ENCODE assay signal across 1 cellular context in the genomic region with DNA sequence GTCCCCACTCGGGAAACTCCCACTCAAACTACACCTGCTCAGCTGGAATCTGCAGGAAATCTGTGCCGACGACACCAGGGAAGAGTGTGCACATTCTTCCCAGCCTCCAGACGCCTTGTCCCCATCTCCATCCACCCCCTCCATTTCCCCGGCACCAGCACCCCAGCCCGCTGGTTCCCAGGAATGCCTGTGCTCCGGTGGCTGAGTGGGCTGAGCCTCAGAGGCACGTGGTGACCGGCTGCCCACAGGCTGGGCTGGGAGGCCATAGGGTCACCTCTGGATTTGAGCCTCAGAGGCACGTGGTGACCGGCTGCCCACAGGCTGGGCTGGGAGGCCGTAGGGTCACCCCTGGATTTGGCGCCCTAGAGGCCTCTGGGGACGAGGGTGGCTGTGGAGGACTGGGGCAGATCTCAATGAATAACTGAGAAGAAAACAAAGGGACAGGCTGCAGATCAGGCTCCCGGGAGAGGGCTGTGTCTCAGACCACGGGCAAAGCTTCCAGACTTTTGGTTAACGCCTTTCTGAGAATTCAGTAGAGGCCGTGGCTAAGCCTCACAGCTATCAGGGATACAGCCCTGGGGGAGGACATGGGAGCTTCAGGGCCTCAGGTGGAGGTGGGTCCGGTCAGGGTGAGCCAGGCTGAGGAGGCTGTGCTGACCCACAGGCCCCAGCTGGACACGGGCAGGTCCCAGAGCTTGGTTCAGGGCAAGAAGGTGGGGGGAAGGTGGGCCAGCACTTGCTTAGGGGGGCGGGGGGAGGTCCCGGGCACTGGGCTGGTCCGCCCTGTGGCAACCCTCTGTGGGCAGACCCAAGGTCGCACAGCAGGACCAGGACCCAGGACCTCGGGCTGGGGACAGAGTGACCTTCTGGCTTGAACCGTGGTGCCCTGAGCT.
TF ChIP-seq lines count a peak whose summit lies in the region.

No MANE protein-coding gene starts in this region.

TF ChIP-seq in K562, 482 proteins besides CTCF, POLR2A, EP300 and RAD21:
- TF ChIP-seq, protein P1, sequence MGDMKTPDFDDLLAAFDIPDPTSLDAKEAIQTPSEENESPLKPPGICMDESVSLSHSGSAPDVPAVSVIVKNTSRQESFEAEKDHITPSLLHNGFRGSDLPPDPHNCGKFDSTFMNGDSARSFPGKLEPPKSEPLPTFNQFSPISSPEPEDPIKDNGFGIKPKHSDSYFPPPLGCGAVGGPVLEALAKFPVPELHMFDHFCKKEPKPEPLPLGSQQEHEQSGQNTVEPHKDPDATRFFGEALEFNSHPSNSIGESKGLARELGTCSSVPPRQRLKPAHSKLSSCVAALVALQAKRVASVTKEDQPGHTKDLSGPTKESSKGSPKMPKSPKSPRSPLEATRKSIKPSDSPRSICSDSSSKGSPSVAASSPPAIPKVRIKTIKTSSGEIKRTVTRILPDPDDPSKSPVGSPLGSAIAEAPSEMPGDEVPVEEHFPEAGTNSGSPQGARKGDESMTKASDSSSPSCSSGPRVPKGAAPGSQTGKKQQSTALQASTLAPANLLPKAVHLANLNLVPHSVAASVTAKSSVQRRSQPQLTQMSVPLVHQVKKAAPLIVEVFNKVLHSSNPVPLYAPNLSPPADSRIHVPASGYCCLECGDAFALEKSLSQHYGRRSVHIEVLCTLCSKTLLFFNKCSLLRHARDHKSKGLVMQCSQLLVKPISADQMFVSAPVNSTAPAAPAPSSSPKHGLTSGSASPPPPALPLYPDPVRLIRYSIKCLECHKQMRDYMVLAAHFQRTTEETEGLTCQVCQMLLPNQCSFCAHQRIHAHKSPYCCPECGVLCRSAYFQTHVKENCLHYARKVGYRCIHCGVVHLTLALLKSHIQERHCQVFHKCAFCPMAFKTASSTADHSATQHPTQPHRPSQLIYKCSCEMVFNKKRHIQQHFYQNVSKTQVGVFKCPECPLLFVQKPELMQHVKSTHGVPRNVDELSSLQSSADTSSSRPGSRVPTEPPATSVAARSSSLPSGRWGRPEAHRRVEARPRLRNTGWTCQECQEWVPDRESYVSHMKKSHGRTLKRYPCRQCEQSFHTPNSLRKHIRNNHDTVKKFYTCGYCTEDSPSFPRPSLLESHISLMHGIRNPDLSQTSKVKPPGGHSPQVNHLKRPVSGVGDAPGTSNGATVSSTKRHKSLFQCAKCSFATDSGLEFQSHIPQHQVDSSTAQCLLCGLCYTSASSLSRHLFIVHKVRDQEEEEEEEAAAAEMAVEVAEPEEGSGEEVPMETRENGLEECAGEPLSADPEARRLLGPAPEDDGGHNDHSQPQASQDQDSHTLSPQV (IDR thresholded peaks at IDR 0.05): peak; percentile 45; the same call in 1 of the 2 replicates
- TF ChIP-seq ZNF263 (CRISPR knock-in tag; IDR thresholded peaks at IDR 0.05; ENCODE audit: borderline replicate concordance) (peak; percentile 60; the same call in 1 of the 2 replicates), USF2 (CRISPR knock-in tag; IDR thresholded peaks at IDR 0.05) (0 out of 2 replicates have a peak, but pooled peaks have one; percentile 25), BHLHE40 (IDR thresholded peaks at IDR 0.05; ENCODE audit: low read length) (0 out of 2 replicates have a peak, but pooled peaks have one; percentile 20), L3MBTL2 (IDR thresholded peaks at IDR 0.05) (peak; percentile 93), ZNF766 (CRISPR knock-in tag; conservative IDR thresholded peaks at IDR 0.05) (no peak), HDAC3 (IDR thresholded peaks at IDR 0.05; ENCODE audit: borderline replicate concordance, partially characterized antibody) (no peak), ZSCAN29 (IDR thresholded peaks at IDR 0.05) (no peak), ZNF212 (CRISPR knock-in tag; IDR thresholded peaks at IDR 0.05) (no peak), SMAD4 (CRISPR knock-in tag; conservative IDR thresholded peaks at IDR 0.05) (peak; percentile 48; the same call in 1 of the 2 replicates), CTBP1 (IDR thresholded peaks at IDR 0.05; ENCODE audit: borderline replicate concordance) (no peak), KDM1A (IDR thresholded peaks at IDR 0.05) (peak; percentile 20 to 51; a peak in 2 of 4 replicates), E2F6 (IDR thresholded peaks at IDR 0.05; ENCODE audit: borderline replicate concordance in 1 of 2, extremely low read depth in 1 of 2, insufficient read depth in 1 of 2, insufficient read length in 1 of 2, low read depth in 1 of 2, low read length in 1 of 2, poor library complexity in 1 of 2, severe bottlenecking in 1 of 2) (peak; percentile 41 to 43), HLTF (IDR thresholded peaks at IDR 0.05) (no peak), MNT (conservative IDR thresholded peaks at IDR 0.05) (peak in 1 of 2 experiments; percentile 63; a peak in 1 of 4 replicates), PHB (CRISPR knock-in tag; IDR thresholded peaks at IDR 0.05) (no peak), PCBP1 (IDR thresholded peaks at IDR 0.05; ENCODE audit: low read depth, low read length, poor library complexity, severe bottlenecking) (no peak), USF1 (CRISPR knock-in tag; IDR thresholded peaks at IDR 0.05) (peak; percentile 63)
- TF ChIP-seq, protein P2, sequence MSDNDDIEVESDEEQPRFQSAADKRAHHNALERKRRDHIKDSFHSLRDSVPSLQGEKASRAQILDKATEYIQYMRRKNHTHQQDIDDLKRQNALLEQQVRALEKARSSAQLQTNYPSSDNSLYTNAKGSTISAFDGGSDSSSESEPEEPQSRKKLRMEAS (CRISPR knock-in tag; IDR thresholded peaks at IDR 0.05): peak; percentile 61
- TF ChIP-seq, protein P3, sequence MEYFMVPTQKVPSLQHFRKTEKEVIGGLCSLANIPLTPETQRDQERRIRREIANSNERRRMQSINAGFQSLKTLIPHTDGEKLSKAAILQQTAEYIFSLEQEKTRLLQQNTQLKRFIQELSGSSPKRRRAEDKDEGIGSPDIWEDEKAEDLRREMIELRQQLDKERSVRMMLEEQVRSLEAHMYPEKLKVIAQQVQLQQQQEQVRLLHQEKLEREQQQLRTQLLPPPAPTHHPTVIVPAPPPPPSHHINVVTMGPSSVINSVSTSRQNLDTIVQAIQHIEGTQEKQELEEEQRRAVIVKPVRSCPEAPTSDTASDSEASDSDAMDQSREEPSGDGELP (CRISPR knock-in tag; IDR thresholded peaks at IDR 0.05; ENCODE audit: borderline replicate concordance): peak; percentile 32; the same call in 1 of the 2 replicates
- TF ChIP-seq, protein P4, sequence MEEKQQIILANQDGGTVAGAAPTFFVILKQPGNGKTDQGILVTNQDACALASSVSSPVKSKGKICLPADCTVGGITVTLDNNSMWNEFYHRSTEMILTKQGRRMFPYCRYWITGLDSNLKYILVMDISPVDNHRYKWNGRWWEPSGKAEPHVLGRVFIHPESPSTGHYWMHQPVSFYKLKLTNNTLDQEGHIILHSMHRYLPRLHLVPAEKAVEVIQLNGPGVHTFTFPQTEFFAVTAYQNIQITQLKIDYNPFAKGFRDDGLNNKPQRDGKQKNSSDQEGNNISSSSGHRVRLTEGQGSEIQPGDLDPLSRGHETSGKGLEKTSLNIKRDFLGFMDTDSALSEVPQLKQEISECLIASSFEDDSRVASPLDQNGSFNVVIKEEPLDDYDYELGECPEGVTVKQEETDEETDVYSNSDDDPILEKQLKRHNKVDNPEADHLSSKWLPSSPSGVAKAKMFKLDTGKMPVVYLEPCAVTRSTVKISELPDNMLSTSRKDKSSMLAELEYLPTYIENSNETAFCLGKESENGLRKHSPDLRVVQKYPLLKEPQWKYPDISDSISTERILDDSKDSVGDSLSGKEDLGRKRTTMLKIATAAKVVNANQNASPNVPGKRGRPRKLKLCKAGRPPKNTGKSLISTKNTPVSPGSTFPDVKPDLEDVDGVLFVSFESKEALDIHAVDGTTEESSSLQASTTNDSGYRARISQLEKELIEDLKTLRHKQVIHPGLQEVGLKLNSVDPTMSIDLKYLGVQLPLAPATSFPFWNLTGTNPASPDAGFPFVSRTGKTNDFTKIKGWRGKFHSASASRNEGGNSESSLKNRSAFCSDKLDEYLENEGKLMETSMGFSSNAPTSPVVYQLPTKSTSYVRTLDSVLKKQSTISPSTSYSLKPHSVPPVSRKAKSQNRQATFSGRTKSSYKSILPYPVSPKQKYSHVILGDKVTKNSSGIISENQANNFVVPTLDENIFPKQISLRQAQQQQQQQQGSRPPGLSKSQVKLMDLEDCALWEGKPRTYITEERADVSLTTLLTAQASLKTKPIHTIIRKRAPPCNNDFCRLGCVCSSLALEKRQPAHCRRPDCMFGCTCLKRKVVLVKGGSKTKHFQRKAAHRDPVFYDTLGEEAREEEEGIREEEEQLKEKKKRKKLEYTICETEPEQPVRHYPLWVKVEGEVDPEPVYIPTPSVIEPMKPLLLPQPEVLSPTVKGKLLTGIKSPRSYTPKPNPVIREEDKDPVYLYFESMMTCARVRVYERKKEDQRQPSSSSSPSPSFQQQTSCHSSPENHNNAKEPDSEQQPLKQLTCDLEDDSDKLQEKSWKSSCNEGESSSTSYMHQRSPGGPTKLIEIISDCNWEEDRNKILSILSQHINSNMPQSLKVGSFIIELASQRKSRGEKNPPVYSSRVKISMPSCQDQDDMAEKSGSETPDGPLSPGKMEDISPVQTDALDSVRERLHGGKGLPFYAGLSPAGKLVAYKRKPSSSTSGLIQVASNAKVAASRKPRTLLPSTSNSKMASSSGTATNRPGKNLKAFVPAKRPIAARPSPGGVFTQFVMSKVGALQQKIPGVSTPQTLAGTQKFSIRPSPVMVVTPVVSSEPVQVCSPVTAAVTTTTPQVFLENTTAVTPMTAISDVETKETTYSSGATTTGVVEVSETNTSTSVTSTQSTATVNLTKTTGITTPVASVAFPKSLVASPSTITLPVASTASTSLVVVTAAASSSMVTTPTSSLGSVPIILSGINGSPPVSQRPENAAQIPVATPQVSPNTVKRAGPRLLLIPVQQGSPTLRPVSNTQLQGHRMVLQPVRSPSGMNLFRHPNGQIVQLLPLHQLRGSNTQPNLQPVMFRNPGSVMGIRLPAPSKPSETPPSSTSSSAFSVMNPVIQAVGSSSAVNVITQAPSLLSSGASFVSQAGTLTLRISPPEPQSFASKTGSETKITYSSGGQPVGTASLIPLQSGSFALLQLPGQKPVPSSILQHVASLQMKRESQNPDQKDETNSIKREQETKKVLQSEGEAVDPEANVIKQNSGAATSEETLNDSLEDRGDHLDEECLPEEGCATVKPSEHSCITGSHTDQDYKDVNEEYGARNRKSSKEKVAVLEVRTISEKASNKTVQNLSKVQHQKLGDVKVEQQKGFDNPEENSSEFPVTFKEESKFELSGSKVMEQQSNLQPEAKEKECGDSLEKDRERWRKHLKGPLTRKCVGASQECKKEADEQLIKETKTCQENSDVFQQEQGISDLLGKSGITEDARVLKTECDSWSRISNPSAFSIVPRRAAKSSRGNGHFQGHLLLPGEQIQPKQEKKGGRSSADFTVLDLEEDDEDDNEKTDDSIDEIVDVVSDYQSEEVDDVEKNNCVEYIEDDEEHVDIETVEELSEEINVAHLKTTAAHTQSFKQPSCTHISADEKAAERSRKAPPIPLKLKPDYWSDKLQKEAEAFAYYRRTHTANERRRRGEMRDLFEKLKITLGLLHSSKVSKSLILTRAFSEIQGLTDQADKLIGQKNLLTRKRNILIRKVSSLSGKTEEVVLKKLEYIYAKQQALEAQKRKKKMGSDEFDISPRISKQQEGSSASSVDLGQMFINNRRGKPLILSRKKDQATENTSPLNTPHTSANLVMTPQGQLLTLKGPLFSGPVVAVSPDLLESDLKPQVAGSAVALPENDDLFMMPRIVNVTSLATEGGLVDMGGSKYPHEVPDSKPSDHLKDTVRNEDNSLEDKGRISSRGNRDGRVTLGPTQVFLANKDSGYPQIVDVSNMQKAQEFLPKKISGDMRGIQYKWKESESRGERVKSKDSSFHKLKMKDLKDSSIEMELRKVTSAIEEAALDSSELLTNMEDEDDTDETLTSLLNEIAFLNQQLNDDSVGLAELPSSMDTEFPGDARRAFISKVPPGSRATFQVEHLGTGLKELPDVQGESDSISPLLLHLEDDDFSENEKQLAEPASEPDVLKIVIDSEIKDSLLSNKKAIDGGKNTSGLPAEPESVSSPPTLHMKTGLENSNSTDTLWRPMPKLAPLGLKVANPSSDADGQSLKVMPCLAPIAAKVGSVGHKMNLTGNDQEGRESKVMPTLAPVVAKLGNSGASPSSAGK (IDR thresholded peaks at IDR 0.05): peak; percentile 91
- TF ChIP-seq, protein P5, sequence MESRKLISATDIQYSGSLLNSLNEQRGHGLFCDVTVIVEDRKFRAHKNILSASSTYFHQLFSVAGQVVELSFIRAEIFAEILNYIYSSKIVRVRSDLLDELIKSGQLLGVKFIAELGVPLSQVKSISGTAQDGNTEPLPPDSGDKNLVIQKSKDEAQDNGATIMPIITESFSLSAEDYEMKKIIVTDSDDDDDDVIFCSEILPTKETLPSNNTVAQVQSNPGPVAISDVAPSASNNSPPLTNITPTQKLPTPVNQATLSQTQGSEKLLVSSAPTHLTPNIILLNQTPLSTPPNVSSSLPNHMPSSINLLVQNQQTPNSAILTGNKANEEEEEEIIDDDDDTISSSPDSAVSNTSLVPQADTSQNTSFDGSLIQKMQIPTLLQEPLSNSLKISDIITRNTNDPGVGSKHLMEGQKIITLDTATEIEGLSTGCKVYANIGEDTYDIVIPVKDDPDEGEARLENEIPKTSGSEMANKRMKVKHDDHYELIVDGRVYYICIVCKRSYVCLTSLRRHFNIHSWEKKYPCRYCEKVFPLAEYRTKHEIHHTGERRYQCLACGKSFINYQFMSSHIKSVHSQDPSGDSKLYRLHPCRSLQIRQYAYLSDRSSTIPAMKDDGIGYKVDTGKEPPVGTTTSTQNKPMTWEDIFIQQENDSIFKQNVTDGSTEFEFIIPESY (CRISPR knock-in tag; IDR thresholded peaks at IDR 0.05): peak; percentile 81
